Comparison of ENCODE assay signal across 8 cellular contexts in the genomic region with DNA sequence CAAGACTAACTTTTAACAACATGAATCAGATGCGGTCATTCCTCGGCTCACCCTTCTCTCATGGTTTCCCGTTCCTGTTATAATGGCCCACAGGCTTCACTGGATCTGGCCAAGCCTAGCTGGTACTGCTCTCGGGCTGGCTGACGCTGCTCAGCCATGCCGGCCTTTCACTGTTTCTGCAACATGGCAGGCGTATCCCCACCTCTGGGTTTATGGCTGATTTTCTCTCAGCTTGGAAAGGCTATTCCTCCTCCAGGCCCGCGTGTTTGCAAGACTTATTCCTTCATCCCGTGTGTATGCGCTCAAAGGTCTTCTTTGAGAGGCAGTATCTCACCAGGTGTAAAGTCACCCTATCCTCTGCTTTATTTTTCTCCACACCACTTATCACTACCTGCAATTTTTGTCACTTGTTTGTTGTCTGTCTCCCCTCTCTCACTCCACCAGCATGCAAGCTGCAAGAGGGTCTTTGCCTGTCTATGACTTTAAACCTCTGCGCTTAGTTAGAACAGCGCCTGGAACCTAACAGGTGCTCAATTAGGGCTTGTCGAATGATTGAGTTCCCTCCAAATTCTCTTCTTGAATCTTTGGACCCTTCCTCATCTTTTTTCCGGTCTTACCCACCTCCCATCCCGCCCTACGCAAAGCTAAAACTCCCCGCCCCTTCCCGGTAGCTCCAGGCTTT. TPM values are rescaled to one million over a fixed set of nuclear protein-coding genes. Genes with fewer than 3 reads are reported as not detected.
DNase-seq lines count a peak whose midpoint lies in the region; ATAC-seq and TF ChIP-seq lines count a peak whose summit lies in the region.

No MANE protein-coding gene starts in this region.

- CTCF ChIA-PET in PC-9 (lab: Charles Lee) = interaction anchor here (0.6 to 1.8 kb wide), 6 partner anchors 26 to 215 kb away, joined by 3 to 39 read pairs (median 6); no protein-coding TSS in a partner anchor

- no CpG with 5 or more reads among the region's 19 CpGs for WGBS in trophoblast cell (ENCODE audit: extremely low coverage, insufficient coverage, insufficient read length)

- POLR2A ChIA-PET in PC-9 (lab: Charles Lee; ENCODE audit: unreplicated experiment) = interaction anchor here (0.6 to 1.0 kb wide), 5 partner anchors 26 to 111 kb away, joined by 3 to 12 read pairs (median 6); no protein-coding TSS in a partner anchor

- H2AK5ac ChIP-seq in trophoblast cell (ENCODE audit: low read length) = peak overlapping the region; percentile 45

- no peaks in the 10 kb centered on the region for H3K9me2 ChIP-seq in PC-9 (ENCODE audit: insufficient read depth)

- H3K9me3 ChIP-seq in PC-9 (ENCODE audit: insufficient read depth, low read depth) (no peaks in the 10 kb centered on the region), trophoblast cell (ENCODE audit: insufficient read depth, low read depth, low read length) (no peaks in the 10 kb centered on the region)

- H3K4me1 ChIP-seq in PC-9 (replicated peaks; ENCODE audit: insufficient read depth) = peaks cover 31% of the 10 kb centered on the region
- H3K4me1 ChIP-seq in trophoblast cell (ENCODE audit: control insufficient read depth in 1 of 2, insufficient read depth in 2 of 2, low read length in 2 of 2) = peaks cover 0 to 3% of the 10 kb centered on the region in 2 experiments

- ATAC-seq in GM21723 (IDR thresholded peaks at IDR 0.05; ENCODE audit: unreplicated experiment) = peak; percentile 1
- ATAC-seq in esophagus mucosa = no peak

- peaks cover 11% of the 10 kb centered on the region for H3K79me1 ChIP-seq in trophoblast cell (ENCODE audit: low read length)

- no peak overlapping the region for H2BK120ac ChIP-seq in trophoblast cell (ENCODE audit: insufficient read depth, low read length, poor library complexity)

- intact Hi-C loops in PC-9 (cut with micrococcal nuclease; ENCODE audit: unreplicated experiment) = loop anchor here (2.0 kb wide), 1 partner anchor 26 kb away; no protein-coding TSS in a partner anchor

- TF ChIP-seq CTCF in C4-2B (conservative IDR thresholded peaks at IDR 0.05) = no peak
- no peak for TF ChIP-seq CTCF in PC-9 (conservative IDR thresholded peaks at IDR 0.05)
- no peak for TF ChIP-seq CTCF in epithelial cell of proximal tubule (conservative IDR thresholded peaks at IDR 0.05; ENCODE audit: low read depth, low read length)

- H3K79me2 ChIP-seq in PC-9 (ENCODE audit: low read depth) = peaks cover 42% of the 10 kb centered on the region
- H3K79me2 ChIP-seq in trophoblast cell (ENCODE audit: control insufficient read depth, insufficient read depth, low read length, poor library complexity) = peaks cover 8% of the 10 kb centered on the region

- peak overlapping the region; percentile 34 for H3K9ac ChIP-seq in trophoblast cell (ENCODE audit: low read length)

- no peaks in the 10 kb centered on the region for H3K36me3 ChIP-seq in PC-9 (ENCODE audit: low read depth)
- H3K36me3 ChIP-seq in trophoblast cell (ENCODE audit: control insufficient read depth in 1 of 2, insufficient read depth in 2 of 2, low read length in 2 of 2) = no peaks in the 10 kb centered on the region

- H3K4ac ChIP-seq in trophoblast cell (ENCODE audit: low read depth, low read length) = peak overlapping the region; percentile 25

- no peak overlapping the region for H3K18ac ChIP-seq in trophoblast cell (ENCODE audit: low read length)

- H3K27me3 ChIP-seq in PC-9 (ENCODE audit: insufficient read depth, low read depth) = no peaks in the 10 kb centered on the region
- H3K27me3 ChIP-seq in trophoblast cell (ENCODE audit: insufficient read depth, low read length) = no peaks in the 10 kb centered on the region

- H4K91ac ChIP-seq in trophoblast cell (ENCODE audit: low read depth, low read length) = peak overlapping the region; percentile 34

- no peak overlapping the region for H2BK5ac ChIP-seq in trophoblast cell (ENCODE audit: low read depth, low read length, poor library complexity)

- no TSS peak for BruUV-seq in PC-9 (replicated peaks; lab: Mats Ljungman, UMichigan)

- peaks cover 1% of the 10 kb centered on the region; the same call in 1 of the 2 replicates for H4K20me1 ChIP-seq in PC-9 (ENCODE audit: insufficient read depth)

- no peak for DNase-seq in PC-9
- no peak for DNase-seq in epithelial cell of proximal tubule (ENCODE audit: low read depth)
- DNase-seq in trophoblast cell = no peak
- no peak for DNase-seq in NCI-H1694 (lab: John Stamatoyannopoulos, UW)
- DNase-seq in medulla oblongata (ENCODE audit: extremely low spot score) = no peak

- peak overlapping the region; percentile 73 for H4K8ac ChIP-seq in trophoblast cell (ENCODE audit: low read depth, low read length)

- H3K23ac ChIP-seq in trophoblast cell (ENCODE audit: low read length) = no peak overlapping the region

- H3K4me3 ChIP-seq in PC-9 (peak overlapping the region; percentile 69), epithelial cell of proximal tubule (ENCODE audit: low read depth, low read length) (peak overlapping the region; percentile 86), trophoblast cell (ENCODE audit: low read depth, low read length) (no peak overlapping the region)

- H3K4me2 ChIP-seq in PC-9 = peak overlapping the region; percentile 83
- H3K4me2 ChIP-seq in trophoblast cell (ENCODE audit: low read length) = peak overlapping the region; percentile 86

- H4K12ac ChIP-seq in trophoblast cell (ENCODE audit: low read depth, low read length) = peak overlapping the region; percentile 22

- H3F3A ChIP-seq in PC-9 (ENCODE audit: insufficient read depth, low read depth) = 0 out of 2 replicates have a peak, but pooled peaks cover 8% of the 10 kb centered on the region

- no peak overlapping the region for H3K14ac ChIP-seq in trophoblast cell (ENCODE audit: low read length)

- H2BK12ac ChIP-seq in trophoblast cell (ENCODE audit: low read length) = no peak overlapping the region

- peak overlapping the region; percentile 86 for H3K27ac ChIP-seq in C4-2B
- no peak overlapping the region for H3K27ac ChIP-seq in PC-9
- no peak overlapping the region for H3K27ac ChIP-seq in trophoblast cell (ENCODE audit: low read depth, low read length)

- H2AFZ ChIP-seq in PC-9 (peak overlapping the region; percentile 90), trophoblast cell (ENCODE audit: insufficient read depth, low read length, poor library complexity) (peak overlapping the region; percentile 61)

RNA-seq across cellular contexts. Expression of a gene that starts 0.5 kb away (rescaled TPM):
- total RNA-seq in PC-9 (2021) (45.4 and 55.2 TPM in 2 replicates), epithelial cell of proximal tubule (21.2 and 25.7 TPM in 2 replicates), esophagus mucosa (36.0 TPM)
- polyA plus RNA-seq in trophoblast cell (2013) = 43.4 and 43.6 TPM in 2 replicates
